1 cellular context compared by ENCODE assay signal in the genomic region with DNA sequence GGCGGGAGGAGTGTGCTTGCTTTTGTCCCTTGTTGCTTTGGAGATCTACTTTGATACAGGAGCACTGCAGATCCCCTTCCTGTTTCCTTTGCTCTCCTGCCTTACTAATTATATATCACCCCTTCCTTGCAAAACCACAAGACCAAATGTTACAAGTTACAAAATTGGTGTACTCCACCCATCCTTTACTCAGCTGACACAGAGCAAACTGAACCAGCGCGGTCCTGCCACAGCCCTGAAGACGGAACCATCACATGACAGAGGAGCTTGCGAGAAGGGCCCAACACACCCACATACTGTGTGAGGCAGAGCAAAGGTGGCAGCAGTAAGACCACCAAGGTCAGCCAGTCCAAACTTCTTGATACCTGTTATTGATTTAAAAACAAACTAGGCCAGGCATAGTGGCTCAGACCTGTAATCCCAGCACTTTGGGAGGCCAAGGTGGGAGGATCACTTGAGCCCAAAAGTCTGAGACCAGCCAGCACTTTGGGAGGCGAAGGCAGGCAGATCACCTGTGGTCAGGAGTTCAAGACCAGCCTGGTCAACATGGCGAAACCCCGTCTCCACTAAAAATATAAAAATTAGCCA.
A peak's percentile ranks its signal among the peaks of the same experiment; 100 is the strongest.
TF ChIP-seq lines count a peak whose summit lies in the region.

No MANE protein-coding gene starts in this region.

TF ChIP-seq in HepG2, 621 proteins besides CTCF, POLR2A, EP300 and RAD21 (continued from another document and continues in another):
- TF ChIP-seq, protein P1, sequence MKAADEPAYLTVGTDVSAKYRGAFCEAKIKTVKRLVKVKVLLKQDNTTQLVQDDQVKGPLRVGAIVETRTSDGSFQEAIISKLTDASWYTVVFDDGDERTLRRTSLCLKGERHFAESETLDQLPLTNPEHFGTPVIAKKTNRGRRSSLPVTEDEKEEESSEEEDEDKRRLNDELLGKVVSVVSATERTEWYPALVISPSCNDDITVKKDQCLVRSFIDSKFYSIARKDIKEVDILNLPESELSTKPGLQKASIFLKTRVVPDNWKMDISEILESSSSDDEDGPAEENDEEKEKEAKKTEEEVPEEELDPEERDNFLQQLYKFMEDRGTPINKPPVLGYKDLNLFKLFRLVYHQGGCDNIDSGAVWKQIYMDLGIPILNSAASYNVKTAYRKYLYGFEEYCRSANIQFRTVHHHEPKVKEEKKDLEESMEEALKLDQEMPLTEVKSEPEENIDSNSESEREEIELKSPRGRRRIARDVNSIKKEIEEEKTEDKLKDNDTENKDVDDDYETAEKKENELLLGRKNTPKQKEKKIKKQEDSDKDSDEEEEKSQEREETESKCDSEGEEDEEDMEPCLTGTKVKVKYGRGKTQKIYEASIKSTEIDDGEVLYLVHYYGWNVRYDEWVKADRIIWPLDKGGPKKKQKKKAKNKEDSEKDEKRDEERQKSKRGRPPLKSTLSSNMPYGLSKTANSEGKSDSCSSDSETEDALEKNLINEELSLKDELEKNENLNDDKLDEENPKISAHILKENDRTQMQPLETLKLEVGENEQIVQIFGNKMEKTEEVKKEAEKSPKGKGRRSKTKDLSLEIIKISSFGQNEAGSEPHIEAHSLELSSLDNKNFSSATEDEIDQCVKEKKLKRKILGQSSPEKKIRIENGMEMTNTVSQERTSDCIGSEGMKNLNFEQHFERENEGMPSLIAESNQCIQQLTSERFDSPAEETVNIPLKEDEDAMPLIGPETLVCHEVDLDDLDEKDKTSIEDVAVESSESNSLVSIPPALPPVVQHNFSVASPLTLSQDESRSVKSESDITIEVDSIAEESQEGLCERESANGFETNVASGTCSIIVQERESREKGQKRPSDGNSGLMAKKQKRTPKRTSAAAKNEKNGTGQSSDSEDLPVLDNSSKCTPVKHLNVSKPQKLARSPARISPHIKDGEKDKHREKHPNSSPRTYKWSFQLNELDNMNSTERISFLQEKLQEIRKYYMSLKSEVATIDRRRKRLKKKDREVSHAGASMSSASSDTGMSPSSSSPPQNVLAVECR (CRISPR knock-in tag; IDR thresholded peaks at IDR 0.05; ENCODE audit: borderline replicate concordance) = peak; percentile 82; the same call in 1 of the 2 replicates
- 0 out of 2 replicates have a peak, but pooled peaks have one; percentile 53 for TF ChIP-seq NRL (CRISPR knock-in tag; IDR thresholded peaks at IDR 0.05; ENCODE audit: borderline replicate concordance)
- no peak for TF ChIP-seq ELF4 (CRISPR knock-in tag; IDR thresholded peaks at IDR 0.05; ENCODE audit: borderline replicate concordance)
- no peak for TF ChIP-seq ZNF30 (CRISPR knock-in tag; IDR thresholded peaks at IDR 0.05)
- TF ChIP-seq, protein P2, sequence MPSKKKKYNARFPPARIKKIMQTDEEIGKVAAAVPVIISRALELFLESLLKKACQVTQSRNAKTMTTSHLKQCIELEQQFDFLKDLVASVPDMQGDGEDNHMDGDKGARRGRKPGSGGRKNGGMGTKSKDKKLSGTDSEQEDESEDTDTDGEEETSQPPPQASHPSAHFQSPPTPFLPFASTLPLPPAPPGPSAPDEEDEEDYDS (CRISPR knock-in tag; IDR thresholded peaks at IDR 0.05) = peak; percentile 52; the same call in 1 of the 2 replicates
- TF ChIP-seq ZNF292 (CRISPR knock-in tag; IDR thresholded peaks at IDR 0.05; ENCODE audit: borderline replicate concordance, low read depth) = peak; percentile 63
- TF ChIP-seq, protein P3, sequence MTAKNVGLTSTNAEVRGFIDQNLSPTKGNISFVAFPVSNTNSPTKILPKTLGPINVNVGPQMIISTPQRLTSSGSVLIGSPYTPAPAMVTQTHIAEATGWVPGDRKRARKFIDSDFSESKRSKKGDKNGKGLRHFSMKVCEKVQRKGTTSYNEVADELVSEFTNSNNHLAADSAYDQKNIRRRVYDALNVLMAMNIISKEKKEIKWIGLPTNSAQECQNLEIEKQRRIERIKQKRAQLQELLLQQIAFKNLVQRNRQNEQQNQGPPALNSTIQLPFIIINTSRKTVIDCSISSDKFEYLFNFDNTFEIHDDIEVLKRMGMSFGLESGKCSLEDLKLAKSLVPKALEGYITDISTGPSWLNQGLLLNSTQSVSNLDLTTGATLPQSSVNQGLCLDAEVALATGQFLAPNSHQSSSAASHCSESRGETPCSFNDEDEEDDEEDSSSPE (CRISPR knock-in tag; IDR thresholded peaks at IDR 0.05) = peak; percentile 56
- no peak for TF ChIP-seq CENPT (CRISPR knock-in tag; IDR thresholded peaks at IDR 0.05; ENCODE audit: low read depth)
- TF ChIP-seq, protein P4, sequence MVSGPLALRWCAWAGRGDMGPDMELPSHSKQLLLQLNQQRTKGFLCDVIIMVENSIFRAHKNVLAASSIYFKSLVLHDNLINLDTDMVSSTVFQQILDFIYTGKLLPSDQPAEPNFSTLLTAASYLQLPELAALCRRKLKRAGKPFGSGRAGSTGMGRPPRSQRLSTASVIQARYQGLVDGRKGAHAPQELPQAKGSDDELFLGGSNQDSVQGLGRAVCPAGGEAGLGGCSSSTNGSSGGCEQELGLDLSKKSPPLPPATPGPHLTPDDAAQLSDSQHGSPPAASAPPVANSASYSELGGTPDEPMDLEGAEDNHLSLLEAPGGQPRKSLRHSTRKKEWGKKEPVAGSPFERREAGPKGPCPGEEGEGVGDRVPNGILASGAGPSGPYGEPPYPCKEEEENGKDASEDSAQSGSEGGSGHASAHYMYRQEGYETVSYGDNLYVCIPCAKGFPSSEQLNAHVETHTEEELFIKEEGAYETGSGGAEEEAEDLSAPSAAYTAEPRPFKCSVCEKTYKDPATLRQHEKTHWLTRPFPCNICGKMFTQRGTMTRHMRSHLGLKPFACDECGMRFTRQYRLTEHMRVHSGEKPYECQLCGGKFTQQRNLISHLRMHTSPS (CRISPR knock-in tag; IDR thresholded peaks at IDR 0.05; ENCODE audit: low read depth) = peak; percentile 74; the same call in 1 of the 2 replicates
- TF ChIP-seq ZNF431 (CRISPR knock-in tag; IDR thresholded peaks at IDR 0.05; ENCODE audit: borderline replicate concordance, low read depth) = no peak
- no peak for TF ChIP-seq DNMT1 (CRISPR knock-in tag; IDR thresholded peaks at IDR 0.05)
- TF ChIP-seq ZNF225 (CRISPR knock-in tag; IDR thresholded peaks at IDR 0.05) = peak; percentile 56; the same call in 1 of the 2 replicates
- TF ChIP-seq ZNF367 (CRISPR knock-in tag; IDR thresholded peaks at IDR 0.05; ENCODE audit: borderline replicate concordance) = no peak
- peak; percentile 73; the same call in 1 of the 2 replicates for TF ChIP-seq KDM5B (CRISPR knock-in tag; IDR thresholded peaks at IDR 0.05; ENCODE audit: borderline replicate concordance)
- TF ChIP-seq, protein P5, sequence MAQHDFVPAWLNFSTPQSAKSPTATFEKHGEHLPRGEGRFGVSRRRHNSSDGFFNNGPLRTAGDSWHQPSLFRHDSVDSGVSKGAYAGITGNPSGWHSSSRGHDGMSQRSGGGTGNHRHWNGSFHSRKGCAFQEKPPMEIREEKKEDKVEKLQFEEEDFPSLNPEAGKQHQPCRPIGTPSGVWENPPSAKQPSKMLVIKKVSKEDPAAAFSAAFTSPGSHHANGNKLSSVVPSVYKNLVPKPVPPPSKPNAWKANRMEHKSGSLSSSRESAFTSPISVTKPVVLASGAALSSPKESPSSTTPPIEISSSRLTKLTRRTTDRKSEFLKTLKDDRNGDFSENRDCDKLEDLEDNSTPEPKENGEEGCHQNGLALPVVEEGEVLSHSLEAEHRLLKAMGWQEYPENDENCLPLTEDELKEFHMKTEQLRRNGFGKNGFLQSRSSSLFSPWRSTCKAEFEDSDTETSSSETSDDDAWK (CRISPR knock-in tag; IDR thresholded peaks at IDR 0.05) = no peak
- TF ChIP-seq, protein P6, sequence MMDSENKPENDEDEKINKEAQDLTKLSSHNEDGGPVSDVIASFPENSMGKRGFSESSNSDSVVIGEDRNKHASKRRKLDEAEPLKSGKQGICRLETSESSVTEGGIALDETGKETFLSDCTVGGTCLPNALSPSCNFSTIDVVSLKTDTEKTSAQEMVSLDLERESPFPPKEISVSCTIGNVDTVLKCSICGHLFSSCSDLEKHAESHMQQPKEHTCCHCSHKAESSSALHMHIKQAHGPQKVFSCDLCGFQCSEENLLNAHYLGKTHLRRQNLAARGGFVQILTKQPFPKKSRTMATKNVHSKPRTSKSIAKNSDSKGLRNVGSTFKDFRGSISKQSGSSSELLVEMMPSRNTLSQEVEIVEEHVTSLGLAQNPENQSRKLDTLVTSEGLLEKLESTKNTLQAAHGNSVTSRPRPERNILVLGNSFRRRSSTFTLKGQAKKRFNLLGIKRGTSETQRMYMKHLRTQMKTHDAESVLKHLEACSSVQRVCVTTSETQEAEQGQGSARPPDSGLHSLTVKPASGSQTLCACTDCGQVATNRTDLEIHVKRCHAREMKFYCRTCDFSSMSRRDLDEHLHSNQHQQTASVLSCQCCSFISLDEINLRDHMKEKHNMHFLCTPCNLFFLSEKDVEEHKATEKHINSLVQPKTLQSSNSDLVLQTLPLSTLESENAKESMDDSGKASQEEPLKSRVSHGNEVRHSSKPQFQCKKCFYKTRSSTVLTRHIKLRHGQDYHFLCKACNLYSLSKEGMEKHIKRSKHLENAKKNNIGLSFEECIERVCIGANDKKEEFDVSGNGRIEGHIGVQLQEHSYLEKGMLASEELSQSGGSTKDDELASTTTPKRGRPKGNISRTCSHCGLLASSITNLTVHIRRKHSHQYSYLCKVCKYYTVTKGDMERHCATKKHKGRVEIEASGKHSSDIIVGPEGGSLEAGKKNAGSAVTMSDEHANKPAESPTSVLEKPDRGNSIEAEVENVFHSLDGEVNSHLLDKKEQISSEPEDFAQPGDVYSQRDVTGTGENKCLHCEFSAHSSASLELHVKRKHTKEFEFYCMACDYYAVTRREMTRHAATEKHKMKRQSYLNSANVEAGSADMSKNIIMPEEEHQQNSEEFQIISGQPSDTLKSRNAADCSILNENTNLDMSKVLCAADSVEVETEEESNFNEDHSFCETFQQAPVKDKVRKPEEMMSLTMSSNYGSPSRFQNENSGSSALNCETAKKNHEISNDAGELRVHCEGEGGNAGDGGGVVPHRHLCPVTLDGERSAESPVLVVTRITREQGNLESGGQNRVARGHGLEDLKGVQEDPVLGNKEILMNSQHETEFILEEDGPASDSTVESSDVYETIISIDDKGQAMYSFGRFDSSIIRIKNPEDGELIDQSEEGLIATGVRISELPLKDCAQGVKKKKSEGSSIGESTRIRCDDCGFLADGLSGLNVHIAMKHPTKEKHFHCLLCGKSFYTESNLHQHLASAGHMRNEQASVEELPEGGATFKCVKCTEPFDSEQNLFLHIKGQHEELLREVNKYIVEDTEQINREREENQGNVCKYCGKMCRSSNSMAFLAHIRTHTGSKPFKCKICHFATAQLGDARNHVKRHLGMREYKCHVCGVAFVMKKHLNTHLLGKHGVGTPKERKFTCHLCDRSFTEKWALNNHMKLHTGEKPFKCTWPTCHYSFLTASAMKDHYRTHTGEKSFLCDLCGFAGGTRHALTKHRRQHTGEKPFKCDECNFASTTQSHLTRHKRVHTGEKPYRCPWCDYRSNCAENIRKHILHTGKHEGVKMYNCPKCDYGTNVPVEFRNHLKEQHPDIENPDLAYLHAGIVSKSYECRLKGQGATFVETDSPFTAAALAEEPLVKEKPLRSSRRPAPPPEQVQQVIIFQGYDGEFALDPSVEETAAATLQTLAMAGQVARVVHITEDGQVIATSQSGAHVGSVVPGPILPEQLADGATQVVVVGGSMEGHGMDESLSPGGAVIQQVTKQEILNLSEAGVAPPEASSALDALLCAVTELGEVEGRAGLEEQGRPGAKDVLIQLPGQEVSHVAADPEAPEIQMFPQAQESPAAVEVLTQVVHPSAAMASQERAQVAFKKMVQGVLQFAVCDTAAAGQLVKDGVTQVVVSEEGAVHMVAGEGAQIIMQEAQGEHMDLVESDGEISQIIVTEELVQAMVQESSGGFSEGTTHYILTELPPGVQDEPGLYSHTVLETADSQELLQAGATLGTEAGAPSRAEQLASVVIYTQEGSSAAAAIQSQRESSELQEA (CRISPR knock-in tag; IDR thresholded peaks at IDR 0.05; ENCODE audit: not compliant biosample characterization) = no peak
- TF ChIP-seq, protein P7, sequence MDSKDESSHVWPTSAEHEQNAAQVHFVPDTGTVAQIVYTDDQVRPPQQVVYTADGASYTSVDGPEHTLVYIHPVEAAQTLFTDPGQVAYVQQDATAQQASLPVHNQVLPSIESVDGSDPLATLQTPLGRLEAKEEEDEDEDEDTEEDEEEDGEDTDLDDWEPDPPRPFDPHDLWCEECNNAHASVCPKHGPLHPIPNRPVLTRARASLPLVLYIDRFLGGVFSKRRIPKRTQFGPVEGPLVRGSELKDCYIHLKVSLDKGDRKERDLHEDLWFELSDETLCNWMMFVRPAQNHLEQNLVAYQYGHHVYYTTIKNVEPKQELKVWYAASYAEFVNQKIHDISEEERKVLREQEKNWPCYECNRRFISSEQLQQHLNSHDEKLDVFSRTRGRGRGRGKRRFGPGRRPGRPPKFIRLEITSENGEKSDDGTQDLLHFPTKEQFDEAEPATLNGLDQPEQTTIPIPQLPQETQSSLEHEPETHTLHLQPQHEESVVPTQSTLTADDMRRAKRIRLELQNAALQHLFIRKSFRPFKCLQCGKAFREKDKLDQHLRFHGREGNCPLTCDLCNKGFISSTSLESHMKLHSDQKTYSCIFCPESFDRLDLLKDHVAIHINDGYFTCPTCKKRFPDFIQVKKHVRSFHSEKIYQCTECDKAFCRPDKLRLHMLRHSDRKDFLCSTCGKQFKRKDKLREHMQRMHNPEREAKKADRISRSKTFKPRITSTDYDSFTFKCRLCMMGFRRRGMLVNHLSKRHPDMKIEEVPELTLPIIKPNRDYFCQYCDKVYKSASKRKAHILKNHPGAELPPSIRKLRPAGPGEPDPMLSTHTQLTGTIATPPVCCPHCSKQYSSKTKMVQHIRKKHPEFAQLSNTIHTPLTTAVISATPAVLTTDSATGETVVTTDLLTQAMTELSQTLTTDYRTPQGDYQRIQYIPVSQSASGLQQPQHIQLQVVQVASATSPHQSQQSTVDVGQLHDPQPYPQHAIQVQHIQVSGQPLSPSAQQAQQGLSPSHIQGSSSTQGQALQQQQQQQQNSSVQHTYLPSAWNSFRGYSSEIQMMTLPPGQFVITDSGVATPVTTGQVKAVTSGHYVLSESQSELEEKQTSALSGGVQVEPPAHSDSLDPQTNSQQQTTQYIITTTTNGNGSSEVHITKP (CRISPR knock-in tag; IDR thresholded peaks at IDR 0.05; ENCODE audit: low read depth) = peak; percentile 80
- TF ChIP-seq ELF3 (CRISPR knock-in tag; IDR thresholded peaks at IDR 0.05) = peak; percentile 75
- TF ChIP-seq HMG20A (CRISPR knock-in tag; IDR thresholded peaks at IDR 0.05; ENCODE audit: borderline replicate concordance) = peak; percentile 58; the same call in 1 of the 2 replicates
- TF ChIP-seq TCF7 (IDR thresholded peaks at IDR 0.05; ENCODE audit: low read depth) = peak; percentile 41; the same call in 1 of the 2 replicates
- 0 out of 2 replicates have a peak, but pooled peaks have one; percentile 27 for TF ChIP-seq ZNF335 (CRISPR knock-in tag; IDR thresholded peaks at IDR 0.05)
